8 cellular contexts compared by ENCODE assay signal in genomic region chr9:35660966-35661413, GRCh38. TPM values are rescaled to one million over a fixed set of nuclear protein-coding genes. Genes with fewer than 3 reads are reported as not detected.
DNase-seq lines count a peak whose midpoint lies in the region; ATAC-seq and TF ChIP-seq lines count a peak whose summit lies in the region.

No MANE protein-coding gene starts in this region.

- no peak overlapping the region for H3K4me3 ChIP-seq in kidney epithelial cell (ENCODE audit: low read depth, low read length)
- H3K4me3 ChIP-seq in upper lobe of left lung = no peak overlapping the region

- H3K36me3 ChIP-seq in kidney epithelial cell (ENCODE audit: control insufficient read depth, insufficient read depth, low read length) (peaks cover 2% of the 10 kb centered on the region), upper lobe of left lung (peaks cover 0 to 26% (median 12%) of the 10 kb centered on the region in 4 donors)

- ATAC-seq in activated naive CD8-positive, alpha-beta T cell treated with anti-CD3 and anti-CD28 coated beads, Interleukin-2, amount 50 U/mL, for 24 hours = no peak
- no peak for ATAC-seq in activated CD8-positive, alpha-beta T cell treated with anti-CD3 and anti-CD28 coated beads, Interleukin-2, amount 10 ng/mL, durations not matched to agents 7 days and 5 days
- ATAC-seq in upper lobe of left lung (ENCODE audit: low FRiP score in 2 of 2) = no peak

- TF ChIP-seq EP300 in upper lobe of left lung (IDR thresholded peaks at IDR 0.05) = no peak

- H3K27ac ChIP-seq in upper lobe of left lung = peak overlapping the region; percentile 8 to 97 (median 54)

- TF ChIP-seq POLR2A in upper lobe of left lung (IDR thresholded peaks at IDR 0.05) = no peak

- in situ Hi-C loops in KBM-7 (cut with MboI; ENCODE audit: low pct_unique_long_range_greater_than_20kb, low sequenced_read_pairs) = loop anchor here (10.0 kb wide), 1 partner anchor 64 kb away; no protein-coding TSS in a partner anchor

- peak overlapping the region; percentile 22 for H3K27ac Mint-ChIP-seq in activated naive CD8-positive, alpha-beta T cell
- H3K27ac Mint-ChIP-seq in activated naive CD8-positive, alpha-beta T cell treated with anti-CD3 and anti-CD28 coated beads, Interleukin-2, amount 50 U/mL, for 24 hours = no peak overlapping the region
- peak overlapping the region; percentile 54 for H3K27ac Mint-ChIP-seq in activated CD8-positive, alpha-beta T cell treated with anti-CD3 and anti-CD28 coated beads, Interleukin-2, amount 10 ng/mL, durations not matched to agents 7 days and 5 days

- DNase-seq in activated naive CD8-positive, alpha-beta T cell treated with anti-CD3 and anti-CD28 coated beads, Interleukin-2, amount 50 U/mL, for 24 hours = no peak
- no peak for DNase-seq in activated CD8-positive, alpha-beta T cell treated with anti-CD3 and anti-CD28 coated beads, Interleukin-2, amount 10 ng/mL, durations not matched to agents 7 days and 5 days
- DNase-seq in kidney epithelial cell (ENCODE audit: low read depth) = no peak
- peak in 1 of 2 donors; percentile 35 for DNase-seq in upper lobe of left lung
- no peak for DNase-seq in NOMO-1 (lab: John Stamatoyannopoulos, UW; ENCODE audit: unreplicated experiment in 2 of 2)
- no peak for DNase-seq in KBM-7
- DNase-seq in activated CD8-positive, alpha-beta memory T cell treated with anti-CD3 and anti-CD28 coated beads for 24 hours = no peak

- H3K27me3 Mint-ChIP-seq in activated naive CD8-positive, alpha-beta T cell = no peaks in the 10 kb centered on the region
- H3K27me3 Mint-ChIP-seq in activated naive CD8-positive, alpha-beta T cell treated with anti-CD3 and anti-CD28 coated beads, Interleukin-2, amount 50 U/mL, for 24 hours = peaks cover 5% of the 10 kb centered on the region
- peaks cover 3% of the 10 kb centered on the region for H3K27me3 Mint-ChIP-seq in activated CD8-positive, alpha-beta T cell treated with anti-CD3 and anti-CD28 coated beads, Interleukin-2, amount 10 ng/mL, durations not matched to agents 7 days and 5 days (ENCODE audit: low read depth)

- peak overlapping the region; percentile 13 for H3K4me3 Mint-ChIP-seq in activated naive CD8-positive, alpha-beta T cell
- no peak overlapping the region for H3K4me3 Mint-ChIP-seq in activated naive CD8-positive, alpha-beta T cell treated with anti-CD3 and anti-CD28 coated beads, Interleukin-2, amount 50 U/mL, for 24 hours
- H3K4me3 Mint-ChIP-seq in activated CD8-positive, alpha-beta T cell treated with anti-CD3 and anti-CD28 coated beads, Interleukin-2, amount 10 ng/mL, durations not matched to agents 7 days and 5 days = peak overlapping the region; percentile 31

- H3K9me3 Mint-ChIP-seq in activated naive CD8-positive, alpha-beta T cell (ENCODE audit: low read depth) = no peaks in the 10 kb centered on the region
- H3K9me3 Mint-ChIP-seq in activated naive CD8-positive, alpha-beta T cell treated with anti-CD3 and anti-CD28 coated beads, Interleukin-2, amount 50 U/mL, for 24 hours = peaks cover 4% of the 10 kb centered on the region
- H3K9me3 Mint-ChIP-seq in activated CD8-positive, alpha-beta T cell treated with anti-CD3 and anti-CD28 coated beads, Interleukin-2, amount 10 ng/mL, durations not matched to agents 7 days and 5 days (ENCODE audit: insufficient read depth) = no peaks in the 10 kb centered on the region

- POLR2A ChIA-PET in activated CD8-positive, alpha-beta T cell treated with anti-CD3 and anti-CD28 coated beads, Interleukin-2, amount 10 ng/mL, durations not matched to agents 7 days and 5 days (lab: Charles Lee) = interaction anchor here (1.6 to 1.7 kb wide), 3 partner anchors 10 to 56 kb away, joined by 4 to 7 read pairs (median 6); partner anchors contain the start of gene SIT1

- H3K4me1 Mint-ChIP-seq in activated naive CD8-positive, alpha-beta T cell (ENCODE audit: low read depth) = peaks cover 71% of the 10 kb centered on the region
- peaks cover 83% of the 10 kb centered on the region for H3K4me1 Mint-ChIP-seq in activated naive CD8-positive, alpha-beta T cell treated with anti-CD3 and anti-CD28 coated beads, Interleukin-2, amount 50 U/mL, for 24 hours
- peaks cover 90% of the 10 kb centered on the region for H3K4me1 Mint-ChIP-seq in activated CD8-positive, alpha-beta T cell treated with anti-CD3 and anti-CD28 coated beads, Interleukin-2, amount 10 ng/mL, durations not matched to agents 7 days and 5 days (ENCODE audit: low read depth)

- H3K27me3 ChIP-seq in kidney epithelial cell (ENCODE audit: control insufficient read depth, insufficient read depth, low read length) (no peaks in the 10 kb centered on the region), upper lobe of left lung (no peaks in the 10 kb centered on the region)

- 47 to 63% methylated on average over 7 to 9 of the region's 9 CpGs for WGBS in upper lobe of left lung, 2 donors

- CTCF ChIA-PET in activated CD8-positive, alpha-beta T cell treated with anti-CD3 and anti-CD28 coated beads, Interleukin-2, amount 10 ng/mL, durations not matched to agents 7 days and 5 days (lab: Charles Lee) = interaction anchor here (1.1 to 12.4 kb wide), 8 partner anchors 14 to 90 kb away, joined by 3 to 214 read pairs (median 36); partner anchors contain the start of genes CD72, GBA2, RGP1 and SIT1

- H3K4me1 ChIP-seq in upper lobe of left lung = peaks cover 25 to 64% (median 38%) of the 10 kb centered on the region in 4 donors

- no peaks in the 10 kb centered on the region for H3K9me3 ChIP-seq in upper lobe of left lung

- TF ChIP-seq CTCF in kidney epithelial cell (IDR thresholded peaks at IDR 0.05; ENCODE audit: insufficient read depth, low read length, poor library complexity, severe bottlenecking) = peak; percentile 51
- TF ChIP-seq CTCF in upper lobe of left lung (IDR thresholded peaks at IDR 0.05) = peak in 2 of 6 experiments; percentile 22 to 40

- H3K36me3 Mint-ChIP-seq in activated naive CD8-positive, alpha-beta T cell = peaks cover 2% of the 10 kb centered on the region
- peaks cover 35% of the 10 kb centered on the region for H3K36me3 Mint-ChIP-seq in activated naive CD8-positive, alpha-beta T cell treated with anti-CD3 and anti-CD28 coated beads, Interleukin-2, amount 50 U/mL, for 24 hours (ENCODE audit: low read depth)
- peaks cover 46% of the 10 kb centered on the region for H3K36me3 Mint-ChIP-seq in activated CD8-positive, alpha-beta T cell treated with anti-CD3 and anti-CD28 coated beads, Interleukin-2, amount 10 ng/mL, durations not matched to agents 7 days and 5 days (ENCODE audit: low read depth)

RNA-seq across cellular contexts. Expression of gene CCDC107, which starts 2.9 kb away (rescaled TPM):
- 10 to 100 TPM; 34.8 to 36.8 TPM for total RNA-seq in activated CD8-positive, alpha-beta T cell treated with anti-CD3 and anti-CD28 coated beads, Interleukin-2, amount 10 ng/mL, durations not matched to agents 7 days and 5 days
- 14.0 and 21.1 TPM in 2 replicates for total RNA-seq in kidney epithelial cell
- 10 to 100 TPM; 17.8 to 49.4 (median 35.1) TPM for total RNA-seq in upper lobe of left lung

RNA-seq across cellular contexts. Expression of gene RMRP, which starts 3.2 kb away (rescaled TPM):
- total RNA-seq in activated CD8-positive, alpha-beta T cell treated with anti-CD3 and anti-CD28 coated beads, Interleukin-2, amount 10 ng/mL, durations not matched to agents 7 days and 5 days = over 10,000 TPM in 1 of 2 experiments, 1,000 to 10,000 TPM in 1; 7,126 to 12,592 TPM
- total RNA-seq in kidney epithelial cell = 1,522 and 7,636 TPM in 2 replicates
- total RNA-seq in upper lobe of left lung = over 10,000 TPM in 2 of 6 donors, 1,000 to 10,000 TPM in 3, 100 to 1,000 TPM in 1; 886 to 22,003 (median 3,451) TPM

RNA-seq across cellular contexts. Expression of gene ARHGEF39, which starts 4.0 kb away (rescaled TPM):
- total RNA-seq in activated CD8-positive, alpha-beta T cell treated with anti-CD3 and anti-CD28 coated beads, Interleukin-2, amount 10 ng/mL, durations not matched to agents 7 days and 5 days = 10 to 100 TPM; 17.2 to 17.3 TPM
- total RNA-seq in kidney epithelial cell = 0.62 and 1.2 TPM in 2 replicates
- total RNA-seq in upper lobe of left lung = 1 to 10 TPM in 2 of 6 donors, under 1 TPM in 3, not detected in 1; 0.30 to 1.1 (median 0.37) TPM

RNA-seq across cellular contexts. Expression of gene SIT1, which starts 10.3 kb away (rescaled TPM):
- 100 to 1,000 TPM; 213 to 220 TPM for total RNA-seq in activated CD8-positive, alpha-beta T cell treated with anti-CD3 and anti-CD28 coated beads, Interleukin-2, amount 10 ng/mL, durations not matched to agents 7 days and 5 days
- total RNA-seq in kidney epithelial cell = not detected in 2 replicates
- total RNA-seq in upper lobe of left lung = 1 to 10 TPM in 5 of 6 donors, not detected in 1; 1.1 to 3.1 (median 1.8) TPM

RNA-seq across cellular contexts. Expression of gene CA9, which starts 12.7 kb away (rescaled TPM):
- 1 to 10 TPM in 1 of 2 experiments, under 1 TPM in 1; 0.50 to 1.3 TPM for total RNA-seq in activated CD8-positive, alpha-beta T cell treated with anti-CD3 and anti-CD28 coated beads, Interleukin-2, amount 10 ng/mL, durations not matched to agents 7 days and 5 days
- 0.04 and 0.27 TPM in 2 replicates for total RNA-seq in kidney epithelial cell
- total RNA-seq in upper lobe of left lung = under 1 TPM in 2 of 6 donors, not detected in 4; 0.14 to 0.24 TPM
